In the genomic region with DNA sequence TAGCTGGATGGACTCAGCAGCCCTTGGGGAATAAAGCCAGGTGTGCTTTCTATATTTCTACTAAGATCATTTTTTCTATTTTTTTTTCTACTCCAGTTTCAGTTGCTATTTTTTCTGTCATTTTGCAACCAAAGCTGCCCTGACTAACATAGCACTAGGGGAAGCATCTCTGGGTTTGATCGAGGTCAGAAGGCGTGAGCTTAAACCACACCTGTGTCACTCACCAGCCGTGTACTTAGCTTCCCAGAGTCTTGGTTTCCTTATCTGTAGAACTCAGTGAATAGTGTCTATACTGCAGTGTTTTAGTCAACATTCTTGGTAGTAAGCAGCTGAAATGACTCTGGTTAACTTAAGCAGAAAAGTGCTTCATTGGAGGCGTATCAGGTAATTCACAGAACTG, we compare ENCODE assay signal across 18 cellular contexts.
A peak's percentile ranks its signal among the peaks of the same experiment; 100 is the strongest.
DNase-seq lines count a peak whose midpoint lies in the region; ATAC-seq and TF ChIP-seq lines count a peak whose summit lies in the region.
"Had no signal": no experiment of that assay in that cellular context is flagged by ENCODE, and none has a peak within 500 bp of the region (broad histone marks: within the 10 kb centered on the region; RNA-seq: fewer than 3 reads in every experiment).

No MANE protein-coding gene starts in this region.

- H2AFZ ChIP-seq in MM.1S (ENCODE audit: low read length) = peak overlapping the region; percentile 67

- H3K27ac ChIP-seq in MM.1S (ENCODE audit: low read length) = peak overlapping the region; percentile 89
- no peak overlapping the region for H3K27ac ChIP-seq in testis
- H3K27ac ChIP-seq: stomach, vagina had no signal

- H4K20me1 ChIP-seq in MM.1S (ENCODE audit: insufficient read depth, low read length) = no peaks in the 10 kb centered on the region

- no peaks in the 10 kb centered on the region for H3K9me2 ChIP-seq in MM.1S (replicated peaks; ENCODE audit: insufficient read depth, low read length)

- peak; percentile 96 for DNase-seq in MM.1S
- no peak for DNase-seq in HUDEP-2 (lab: John Stamatoyannopoulos, UW; ENCODE audit: unreplicated experiment in 76 of 76)
- DNase-seq in NCI-H526 (lab: John Stamatoyannopoulos, UW) = no peak
- DNase-seq in testis = no peak
- no peak for DNase-seq in activated T-cell treated with anti-CD3 and anti-CD28 coated beads, Interleukin-2, amount 50 U/mL, for 48 hours
- DNase-seq: ACHN; activated CD4-positive, alpha-beta T cell treated with anti-CD3 and anti-CD28 coated beads for 1 hour; activated naive CD4-positive, alpha-beta T cell treated with anti-CD3 and anti-CD28 coated beads, Interleukin-2, amount 10 ng/mL, durations not matched to agents 7 days and 5 days; CD8-positive, alpha-beta memory T cell; cortex of kidney; H7; NCI-H1105; stimulated activated CD4-positive, alpha-beta T cell treated with anti-CD3 and anti-CD28 coated beads, Interleukin-12 subunit alpha, Interleukin-12 subunit beta, amount 100 ng/mL, for 4 hours; stomach had no signal

- H3K79me2 ChIP-seq in MM.1S (ENCODE audit: low read length) = no peaks in the 10 kb centered on the region

- H3K36me3 ChIP-seq in MM.1S (replicated peaks; ENCODE audit: insufficient read depth, low read length) = no peaks in the 10 kb centered on the region
- H3K36me3 ChIP-seq in testis (ENCODE audit: low read depth, missing control alignments) = no peaks in the 10 kb centered on the region
- H3K36me3 ChIP-seq: stomach, vagina had no signal

- H3K4me2 ChIP-seq in MM.1S (ENCODE audit: low read depth, low read length) = peak overlapping the region; percentile 68

- peak; percentile 67 for ATAC-seq in GM18499 (IDR thresholded peaks at IDR 0.05; ENCODE audit: insufficient read depth, unreplicated experiment)
- ATAC-seq in GM21367 (IDR thresholded peaks at IDR 0.05; ENCODE audit: unreplicated experiment) = peak; percentile 73
- peak; percentile 76 for ATAC-seq in HG02973 (IDR thresholded peaks at IDR 0.05; ENCODE audit: unreplicated experiment)

- WGBS in testis, 2 donors = 82 to 93% methylated on average over 4 of the region's 4 CpGs

- peak overlapping the region; percentile 43; the same call in 1 of the 2 replicates for H3K9ac ChIP-seq in MM.1S (ENCODE audit: low read length)

- H3K9me3 ChIP-seq in MM.1S (replicated peaks; ENCODE audit: insufficient read depth, low read length) (no peaks in the 10 kb centered on the region), testis (no peaks in the 10 kb centered on the region)
- H3K9me3 ChIP-seq: stomach, vagina had no signal

- H3F3A ChIP-seq in MM.1S (ENCODE audit: insufficient read depth, low read length) = peaks cover 11% of the 10 kb centered on the region

- no peak for TF ChIP-seq CTCF in MM.1S (IDR thresholded peaks at IDR 0.05; ENCODE audit: low read length)
- TF ChIP-seq CTCF in testis (IDR thresholded peaks at IDR 0.05) = no peak

- intact Hi-C loops in testis (cut with DNase I; ENCODE audit: low total_unique reads) = no loop called here

- H3K4me1 ChIP-seq in MM.1S (ENCODE audit: low read length) = peaks cover 30% of the 10 kb centered on the region
- H3K4me1 ChIP-seq in testis = no peaks in the 10 kb centered on the region

- no peak for TF ChIP-seq POLR2A in testis (IDR thresholded peaks at IDR 0.05)

- H3K4me3 ChIP-seq in MM.1S (ENCODE audit: low read length) (peak overlapping the region; percentile 25), testis (no peak overlapping the region)
- H3K4me3 ChIP-seq: stomach, vagina had no signal

- no peaks in the 10 kb centered on the region for H3K27me3 ChIP-seq in MM.1S (replicated peaks; ENCODE audit: insufficient read depth, low read length)
- no peaks in the 10 kb centered on the region for H3K27me3 ChIP-seq in testis
- H3K27me3 ChIP-seq: stomach, vagina had no signal
